In genomic region chr3:176376531-176376930, GRCh38 we compare ENCODE assay signal across 21 cellular contexts.
"Had no signal": no experiment of that assay in that cellular context is flagged by ENCODE, and none has a peak within 500 bp of the region (broad histone marks: within the 10 kb centered on the region; RNA-seq: fewer than 3 reads in every experiment).

No MANE protein-coding gene starts in this region.

- H3K4me1 ChIP-seq: ascending aorta, colonic mucosa, tibial artery had no signal

- H3K27me3 ChIP-seq: ascending aorta, colonic mucosa, tibial artery had no signal

- H3K36me3 ChIP-seq: ascending aorta, colonic mucosa, tibial artery had no signal

- H3K9me3 ChIP-seq: ascending aorta, colonic mucosa, mucosa of descending colon had no signal

- H3K4me3 ChIP-seq: ascending aorta, colonic mucosa, mucosa of descending colon, tibial artery had no signal

- DNase-seq: activated CD4-positive, alpha-beta T cell treated with anti-CD3 and anti-CD28 coated beads for 1 hour; activated CD8-positive, alpha-beta memory T cell treated with anti-CD3 and anti-CD28 coated beads for 24 hours; activated CD8-positive, alpha-beta memory T cell treated with anti-CD3 and anti-CD28 coated beads, Interleukin-2, amount 50 U/mL, for 48 hours; activated effector memory CD4-positive, alpha-beta T cell treated with anti-CD3 and anti-CD28 coated beads, Interleukin-2, amount 50 U/mL, for 16 hours; activated T-cell treated with anti-CD3 and anti-CD28 coated beads, Interleukin-2, amount 50 U/mL, for 72 hours; colonic mucosa; erythroblast; foreskin melanocyte; glutamatergic neuron; hippocampal formation; left cardiac atrium; mesenchymal stem cell; mucosa of descending colon; naive B cell; retina; stimulated activated CD4-positive, alpha-beta T cell treated with anti-CD3 and anti-CD28 coated beads, Interleukin-12 subunit alpha, Interleukin-12 subunit beta, amount 100 ng/mL, for 4 hours; stimulated activated CD4-positive, alpha-beta T cell treated with anti-CD3 and anti-CD28 coated beads, Interleukin-1b, Interleukin-23, amount 100 ng/mL, for 48 hours; stimulated activated naive CD4-positive, alpha-beta T cell treated with Interleukin-2 at 50 U/mL for 16 hours; substantia nigra; tibial artery had no signal
